ENCODE assay signal across 29 cellular contexts in genomic region chr4:36915717-36916116, GRCh38.
"Had no signal": no experiment of that assay in that cellular context is flagged by ENCODE, and none has a peak within 500 bp of the region (broad histone marks: within the 10 kb centered on the region; RNA-seq: fewer than 3 reads in every experiment).

No MANE protein-coding gene starts in this region.

- H3K4me3 ChIP-seq: ascending aorta, cardiac muscle cell had no signal

- H3K9me3 ChIP-seq: ascending aorta had no signal

- ATAC-seq: activated CD8-positive, alpha-beta memory T cell treated with anti-CD3 and anti-CD28 coated beads, Interleukin-2, amount 10 ng/mL, durations not matched to agents 7 days and 5 days; activated CD8-positive, alpha-beta T cell treated with anti-CD3 and anti-CD28 coated beads, Interleukin-2, amount 10 ng/mL, durations not matched to agents 7 days and 5 days; activated naive CD8-positive, alpha-beta T cell treated with anti-CD3 and anti-CD28 coated beads, Interleukin-2, amount 50 U/mL, for 24 hours; activated T-cell treated with anti-CD3 and anti-CD28 coated beads, Interleukin-2, amount 50 U/mL, for 4 hours; activated T-cell treated with anti-CD3 and anti-CD28 coated beads, Interleukin-2, amount 50 U/mL, for 72 hours; activated T-helper 17 cell treated with anti-CD3 and anti-CD28 coated beads, Interleukin-2, amount 50 U/mL, for 72 hours had no signal

- H3K4me1 ChIP-seq: ascending aorta had no signal

- DNase-seq: activated B cell treated with CpG ODN at 0.5 μM for 24 hours; activated CD4-positive, alpha-beta memory T cell treated with anti-CD3 and anti-CD28 coated beads, Interleukin-2, amount 10 ng/mL, durations not matched to agents 7 days and 5 days; activated CD4-positive, alpha-beta T cell treated with anti-CD3 and anti-CD28 coated beads for 4 hours; activated CD4-positive, alpha-beta T cell treated with anti-CD3 and anti-CD28 coated beads, Interleukin-2, amount 10 ng/mL, durations not matched to agents 7 days and 5 days; activated CD4-positive, alpha-beta T cell treated with anti-CD3 and anti-CD28 coated beads, Interleukin-2, amount 50 U/mL, for 48 hours; activated CD4-positive, CD25-positive, alpha-beta regulatory T cell treated with anti-CD3 and anti-CD28 coated beads, Interleukin-2, amount 50 U/mL, for 72 hours; activated CD8-positive, alpha-beta memory T cell treated with anti-CD3 and anti-CD28 coated beads for 24 hours; activated CD8-positive, alpha-beta memory T cell treated with anti-CD3 and anti-CD28 coated beads, Interleukin-2, amount 10 ng/mL, durations not matched to agents 7 days and 5 days; activated CD8-positive, alpha-beta T cell treated with anti-CD3 and anti-CD28 coated beads, Interleukin-2, amount 10 ng/mL, durations not matched to agents 7 days and 5 days; activated effector memory CD4-positive, alpha-beta T cell treated with anti-CD3 and anti-CD28 coated beads, Interleukin-2, amount 50 U/mL, for 16 hours; activated gamma-delta T cell treated with Interleukin-2 at 50 U/mL for 16 hours; activated naive CD4-positive, alpha-beta T cell; activated naive CD4-positive, alpha-beta T cell treated with anti-CD3 and anti-CD28 coated beads for 36 hours; activated naive CD8-positive, alpha-beta T cell treated with anti-CD3 and anti-CD28 coated beads, Interleukin-2, amount 10 ng/mL, durations not matched to agents 7 days and 5 days; activated naive CD8-positive, alpha-beta T cell treated with anti-CD3 and anti-CD28 coated beads, Interleukin-2, amount 50 U/mL, for 24 hours; activated T-cell treated with anti-CD3 and anti-CD28 coated beads for 4 hours; activated T-cell treated with anti-CD3 and anti-CD28 coated beads, Interleukin-2, amount 50 U/mL, for 1 hour; activated T-cell treated with anti-CD3 and anti-CD28 coated beads, Interleukin-2, amount 50 U/mL, for 4 hours; activated T-cell treated with anti-CD3 and anti-CD28 coated beads, Interleukin-2, amount 50 U/mL, for 72 hours; amygdala; anterior cingulate cortex; caudate nucleus; cerebellar nuclear complex; T-helper 1 cell; T-helper 2 cell; T-helper 9 cell had no signal

- H3K36me3 ChIP-seq: ascending aorta, cardiac muscle cell had no signal
